Comparison of ENCODE assay signal across 10 cellular contexts in genomic region chr15:101068961-101069734, GRCh38.
DNase-seq lines count a peak whose midpoint lies in the region; ATAC-seq and TF ChIP-seq lines count a peak whose summit lies in the region.
"Had no signal": no experiment of that assay in that cellular context is flagged by ENCODE, and none has a peak within 500 bp of the region (broad histone marks: within the 10 kb centered on the region; RNA-seq: fewer than 3 reads in every experiment).

No MANE protein-coding gene starts in this region.

- H3K4me1 Mint-ChIP-seq in chondrocyte (ENCODE audit: low read depth), result peaks cover 34% of the 10 kb centered on the region

- H3K27ac ChIP-seq in HUES6 (ENCODE audit: low read depth, low read length), result peak overlapping the region; percentile 99
- H3K27ac ChIP-seq in suprapubic skin, result peak overlapping the region; percentile 55
- H3K27ac ChIP-seq: tibial artery had no signal

- no peak overlapping the region for H3K4me3 Mint-ChIP-seq in chondrocyte (ENCODE audit: unreplicated experiment)

- TF ChIP-seq POLR2A in suprapubic skin (IDR thresholded peaks at IDR 0.05) (no peak), GM18505 (IDR thresholded peaks at IDR 0.05; ENCODE audit: borderline replicate concordance, extremely low read depth, insufficient read depth, insufficient read length) (no peak)

- no peaks in the 10 kb centered on the region for H3K9me3 Mint-ChIP-seq in chondrocyte (ENCODE audit: low read depth)

- 52% methylated on average over 12 of the region's 15 CpGs for WGBS in suprapubic skin

- TF ChIP-seq CTCF in chondrocyte (IDR thresholded peaks at IDR 0.05) (peak; percentile 60), suprapubic skin (IDR thresholded peaks at IDR 0.05) (no peak), GM10266 (IDR thresholded peaks at IDR 0.05; ENCODE audit: control insufficient read depth, insufficient read depth, low read depth, missing control alignments) (no peak)

- no peaks in the 10 kb centered on the region for H3K27me3 Mint-ChIP-seq in chondrocyte (ENCODE audit: low read depth)

- no peak for TF ChIP-seq EP300 in suprapubic skin (IDR thresholded peaks at IDR 0.05)

- H3K4me3 ChIP-seq in HUES6 (ENCODE audit: low read depth, low read length) (peak overlapping the region; percentile 49), suprapubic skin (no peak overlapping the region)
- H3K4me3 ChIP-seq: tibial artery had no signal

- H3K4me1 ChIP-seq in HUES6 (ENCODE audit: control insufficient read depth, insufficient read depth, low read length) (peaks cover 68% of the 10 kb centered on the region), suprapubic skin (peaks cover 6% of the 10 kb centered on the region)

- ATAC-seq in GM21423 (IDR thresholded peaks at IDR 0.05; ENCODE audit: unreplicated experiment) (no peak), GM18505 (IDR thresholded peaks at IDR 0.05; ENCODE audit: unreplicated experiment) (no peak)

- peak overlapping the region; percentile 95 for H3K9ac ChIP-seq in HUES6 (ENCODE audit: low read length)

- H3K36me3 Mint-ChIP-seq in chondrocyte (ENCODE audit: low read depth), result peaks cover 3% of the 10 kb centered on the region

- peak overlapping the region; percentile 32 for H3K27ac Mint-ChIP-seq in chondrocyte (ENCODE audit: unreplicated experiment)

- H3K9me3 ChIP-seq in HUES6 (ENCODE audit: control insufficient read depth, insufficient read depth, low read depth, low read length) (peaks cover 3% of the 10 kb centered on the region; the same call in 1 of the 2 replicates), suprapubic skin (no peaks in the 10 kb centered on the region)
- H3K9me3 ChIP-seq: tibial artery had no signal

- H3K27me3 ChIP-seq in HUES6 (ENCODE audit: control insufficient read depth, insufficient read depth, low read length) (no peaks in the 10 kb centered on the region), suprapubic skin (no peaks in the 10 kb centered on the region)
- H3K27me3 ChIP-seq: tibial artery had no signal

- peaks cover 6% of the 10 kb centered on the region; the same call in 1 of the 2 replicates for H3K36me3 ChIP-seq in HUES6 (ENCODE audit: control insufficient read depth, insufficient read depth, low read length)
- H3K36me3 ChIP-seq in suprapubic skin, result peaks cover 39% of the 10 kb centered on the region

- DNase-seq in chondrocyte (ENCODE audit: low spot score) (peak; percentile 87), iris pigment epithelial cell (ENCODE audit: low read depth) (peak; percentile 74), suprapubic skin (ENCODE audit: low spot score in 2 of 2) (no peak), LoVo (ENCODE audit: low spot score) (no peak), GM10266 (ENCODE audit: extremely low spot score) (no peak)
- DNase-seq: activated CD8-positive, alpha-beta memory T cell treated with anti-CD3 and anti-CD28 coated beads, Interleukin-2, amount 50 U/mL, for 4 hours; tibial artery had no signal

Comparison
In these comparisons a context has a peak if more than half of its experiments do, and no peak if none do; other contexts are left out.
1. DNase-seq: peak in chondrocyte (single experiment) and iris pigment epithelial cell (single experiment); none in suprapubic skin (0 of 2), LoVo (single experiment) and GM10266 (single experiment).